ENCODE assay signal across 10 cellular contexts in genomic region chr7:105837765-105838241, GRCh38. TPM values are rescaled to one million over a fixed set of nuclear protein-coding genes. Genes with fewer than 3 reads are reported as not detected.
DNase-seq lines count a peak whose midpoint lies in the region; ATAC-seq and TF ChIP-seq lines count a peak whose summit lies in the region.
"Had no signal": no experiment of that assay in that cellular context is flagged by ENCODE, and none has a peak within 500 bp of the region (broad histone marks: within the 10 kb centered on the region; RNA-seq: fewer than 3 reads in every experiment).

No MANE protein-coding gene starts in this region.

- H3K9me3 ChIP-seq in muscle layer of colon (ENCODE audit: low read length) (no peaks in the 10 kb centered on the region), vagina (no peaks in the 10 kb centered on the region)
- H3K9me3 ChIP-seq: suprapubic skin had no signal

- TF ChIP-seq CTCF in vagina (IDR thresholded peaks at IDR 0.05): no peak

- H3K27ac ChIP-seq in muscle layer of colon (ENCODE audit: low read depth, low read length): peak overlapping the region; percentile 21
- peak overlapping the region; percentile 4 for H3K27ac ChIP-seq in vagina
- H3K27ac ChIP-seq: suprapubic skin had no signal

- DNase-seq in Right ventricle myocardium superior (peak; percentile 46), cardiac septum (ENCODE audit: low spot score) (no peak), globus pallidus (ENCODE audit: low spot score) (peak; percentile 42), vagina (ENCODE audit: extremely low spot score in 2 of 2) (no peak), OCI-M1 (lab: John Stamatoyannopoulos, UW) (no peak), H4 (ENCODE audit: low spot score) (no peak)
- DNase-seq: naive B cell had no signal

- no peaks in the 10 kb centered on the region for H3K36me3 ChIP-seq in muscle layer of colon (ENCODE audit: insufficient read depth, low read length)
- H3K36me3 ChIP-seq in vagina: no peaks in the 10 kb centered on the region
- H3K36me3 ChIP-seq: suprapubic skin had no signal

- no peak overlapping the region for H3K9ac ChIP-seq in muscle layer of colon (ENCODE audit: low read length)

- TF ChIP-seq POLR2A in vagina (IDR thresholded peaks at IDR 0.05): no peak

- H3K4me3 ChIP-seq in muscle layer of colon (ENCODE audit: low read depth in 1 of 2, low read length in 2 of 2): peak overlapping the region in 1 of 2 donors; percentile 8
- H3K4me3 ChIP-seq in vagina: no peak overlapping the region
- H3K4me3 ChIP-seq: suprapubic skin had no signal

- H3K4me1 ChIP-seq in muscle layer of colon (ENCODE audit: insufficient read depth, low read length): peaks cover 45% of the 10 kb centered on the region
- peaks cover 28% of the 10 kb centered on the region for H3K4me1 ChIP-seq in vagina

- ATAC-seq in Right ventricle myocardium superior (ENCODE audit: poor library complexity): no peak
- no peak for ATAC-seq in HG03442 (IDR thresholded peaks at IDR 0.05; ENCODE audit: unreplicated experiment)

- H3K27me3 ChIP-seq in muscle layer of colon (ENCODE audit: control insufficient read depth in 1 of 2, insufficient read depth in 2 of 2, low read length in 2 of 2) (no peaks in the 10 kb centered on the region), vagina (no peaks in the 10 kb centered on the region)
- H3K27me3 ChIP-seq: suprapubic skin had no signal

- intact Hi-C loops in Right ventricle myocardium superior (cut with DNase I): no loop called here
- intact Hi-C loops in cardiac septum (cut with DNase I): no loop called here
- intact Hi-C loops in vagina (cut with DNase I): no loop called here

RNA-seq across cellular contexts. Expression of gene ATXN7L1, which starts 38.6 kb away (rescaled TPM):
- total RNA-seq in Right ventricle myocardium superior (5.3 TPM), cardiac septum (5.5 TPM), vagina (16.2 TPM)
- total RNA-seq in H4 (2014; rRNA removed; shearing (Covaris generic)): 2.2 and 4.4 TPM in 2 replicates

Comparison
In these comparisons a context has a peak if more than half of its experiments do, and no peak if none do; other contexts are left out.
1. DNase-seq: peak in Right ventricle myocardium superior (single experiment) and globus pallidus (single experiment); none in cardiac septum (single experiment), vagina (0 of 2), OCI-M1 (single experiment) and H4 (single experiment).